In the genomic region with DNA sequence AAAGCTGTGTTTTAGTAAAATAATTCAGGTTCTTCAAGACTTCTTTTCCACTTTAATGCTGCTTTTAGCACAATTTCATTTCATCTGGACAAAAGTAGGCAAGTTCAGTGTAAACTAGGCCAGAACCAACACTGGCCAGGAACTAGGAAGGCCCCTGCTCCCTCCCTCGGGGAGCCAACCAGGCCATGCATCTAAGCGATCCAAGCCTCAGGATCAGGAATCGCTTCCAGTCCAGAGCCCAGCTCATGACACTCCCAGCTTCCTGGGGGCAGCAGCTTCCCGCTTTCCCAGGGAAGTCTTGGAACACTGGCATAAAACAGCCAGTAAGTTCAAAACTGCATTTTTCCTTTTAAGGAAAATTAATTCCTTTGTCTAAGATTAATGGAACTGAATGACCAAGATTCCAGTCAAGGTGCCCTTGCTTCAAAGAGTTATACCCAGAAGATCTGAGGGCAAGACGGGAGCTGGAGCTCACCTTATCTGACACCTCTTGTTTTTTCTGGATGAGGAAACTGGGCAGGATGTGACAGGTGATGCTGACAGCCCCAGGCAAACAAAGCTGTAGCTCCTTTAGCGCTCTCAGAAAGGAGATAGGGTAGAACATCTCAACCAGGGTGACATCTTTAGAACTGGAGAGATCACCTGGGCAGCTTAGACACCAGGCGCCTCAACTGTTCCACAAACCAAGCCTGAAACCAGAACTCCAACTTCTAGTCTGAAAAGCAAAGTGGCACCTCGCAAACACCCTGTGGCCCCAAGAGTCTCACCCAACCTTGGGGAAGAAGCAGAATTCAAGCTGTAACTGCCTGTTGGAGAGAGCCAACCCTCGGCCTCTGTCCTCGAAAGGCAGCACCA, we compare ENCODE assay signal across 8 cellular contexts.
DNase-seq lines count a peak whose midpoint lies in the region; ATAC-seq and TF ChIP-seq lines count a peak whose summit lies in the region.

No MANE protein-coding gene starts in this region.

- H3K27me3 ChIP-seq in lower lobe of right lung (ENCODE audit: low read depth) (no peaks in the 10 kb centered on the region), testis (no peaks in the 10 kb centered on the region)

- peaks cover 11% of the 10 kb centered on the region for H3K36me3 Mint-ChIP-seq in activated CD4-positive, alpha-beta T cell treated with anti-CD3 and anti-CD28 coated beads for 36 hours (ENCODE audit: low read depth)
- H3K36me3 Mint-ChIP-seq in activated B cell treated with CpG ODN at 0.5 μM for 24 hours (ENCODE audit: low read depth): peaks cover 3% of the 10 kb centered on the region

- no peak for TF ChIP-seq CTCF in activated B cell treated with CpG ODN at 0.5 μM for 24 hours (IDR thresholded peaks at IDR 0.05)
- no peak for TF ChIP-seq CTCF in lower lobe of right lung (IDR thresholded peaks at IDR 0.05)
- no peak for TF ChIP-seq CTCF in testis (IDR thresholded peaks at IDR 0.05)

- H3K4me1 Mint-ChIP-seq in activated CD4-positive, alpha-beta T cell treated with anti-CD3 and anti-CD28 coated beads for 36 hours: peaks cover 78% of the 10 kb centered on the region
- H3K4me1 Mint-ChIP-seq in activated B cell treated with CpG ODN at 0.5 μM for 24 hours: peaks cover 82% of the 10 kb centered on the region

- H3K4me3 Mint-ChIP-seq in activated CD4-positive, alpha-beta T cell treated with anti-CD3 and anti-CD28 coated beads for 36 hours: no peak overlapping the region
- no peak overlapping the region for H3K4me3 Mint-ChIP-seq in activated B cell treated with CpG ODN at 0.5 μM for 24 hours

- TF ChIP-seq POLR2A in testis (IDR thresholded peaks at IDR 0.05): no peak

- DNase-seq in activated CD4-positive, alpha-beta T cell treated with anti-CD3 and anti-CD28 coated beads for 36 hours: no peak
- no peak for DNase-seq in activated CD4-positive, alpha-beta T cell treated with anti-CD3 and anti-CD28 coated beads, Interleukin-2, amount 50 U/mL, for 48 hours
- DNase-seq in activated B cell treated with CpG ODN at 0.5 μM for 24 hours (no peak), lower lobe of right lung (no peak), testis (peak; percentile 19), NCI-H187 (lab: John Stamatoyannopoulos, UW) (no peak), NCI-H774 (lab: John Stamatoyannopoulos, UW) (no peak)

- H3K27ac ChIP-seq in lower lobe of right lung (peak overlapping the region; percentile 9), testis (peak overlapping the region; percentile 47 to 63)

- H3K27me3 Mint-ChIP-seq in activated CD4-positive, alpha-beta T cell treated with anti-CD3 and anti-CD28 coated beads for 36 hours: no peaks in the 10 kb centered on the region
- H3K27me3 Mint-ChIP-seq in activated B cell treated with CpG ODN at 0.5 μM for 24 hours: no peaks in the 10 kb centered on the region

- WGBS in testis, 2 donors: 70 to 78% methylated on average over 10 of the region's 10 CpGs

- H3K27ac Mint-ChIP-seq in activated CD4-positive, alpha-beta T cell treated with anti-CD3 and anti-CD28 coated beads for 36 hours: peak overlapping the region; percentile 38
- peak overlapping the region; percentile 81 for H3K27ac Mint-ChIP-seq in activated B cell treated with CpG ODN at 0.5 μM for 24 hours

- H3K36me3 ChIP-seq in lower lobe of right lung (no peaks in the 10 kb centered on the region), testis (ENCODE audit: low read depth, missing control alignments) (no peaks in the 10 kb centered on the region)

- CTCF ChIA-PET in activated CD4-positive, alpha-beta T cell treated with anti-CD3 and anti-CD28 coated beads for 36 hours (lab: Charles Lee): interaction anchor here (0.8 to 1.8 kb wide), 10 partner anchors 9 to 47 kb away, joined by 3 to 7 read pairs (median 3); a partner anchor contains a TSS
- CTCF ChIA-PET in activated B cell treated with CpG ODN at 0.5 μM for 24 hours (lab: Charles Lee): interaction anchor here (0.7 to 4.5 kb wide), 9 partner anchors 9 to 924 kb away, joined by 3 to 90 read pairs (median 4); a partner anchor contains a TSS

- H3K4me3 ChIP-seq in lower lobe of right lung (no peak overlapping the region), testis (no peak overlapping the region)

- no peaks in the 10 kb centered on the region for H3K9me3 Mint-ChIP-seq in activated CD4-positive, alpha-beta T cell treated with anti-CD3 and anti-CD28 coated beads for 36 hours (ENCODE audit: low read depth)
- H3K9me3 Mint-ChIP-seq in activated B cell treated with CpG ODN at 0.5 μM for 24 hours: no peaks in the 10 kb centered on the region

- H3K9me3 ChIP-seq in lower lobe of right lung: no peaks in the 10 kb centered on the region
- no peaks in the 10 kb centered on the region for H3K9me3 ChIP-seq in testis

- peaks cover 85% of the 10 kb centered on the region for H3K4me1 ChIP-seq in lower lobe of right lung
- peaks cover 41% of the 10 kb centered on the region for H3K4me1 ChIP-seq in testis

- intact Hi-C loops in activated CD4-positive, alpha-beta T cell treated with anti-CD3 and anti-CD28 coated beads for 36 hours (cut with DNase I, micrococcal nuclease): no loop called here
- intact Hi-C loops in activated B cell treated with CpG ODN at 0.5 μM for 24 hours (cut with micrococcal nuclease): no loop called here
- intact Hi-C loops in lower lobe of right lung (cut with DNase I): no loop called here
- intact Hi-C loops in testis (cut with DNase I; ENCODE audit: low total_unique reads): no loop called here

- ATAC-seq in activated CD4-positive, alpha-beta T cell treated with anti-CD3 and anti-CD28 coated beads for 36 hours: no peak
- ATAC-seq in activated B cell treated with CpG ODN at 0.5 μM for 24 hours (ENCODE audit: low read depth): no peak
- ATAC-seq in lower lobe of right lung: no peak
- ATAC-seq in HG02970 (IDR thresholded peaks at IDR 0.05; ENCODE audit: low FRiP score, unreplicated experiment): no peak

- POLR2A ChIA-PET in activated CD4-positive, alpha-beta T cell treated with anti-CD3 and anti-CD28 coated beads for 36 hours (lab: Charles Lee): interaction anchor here (1.0 to 1.9 kb wide), 2 partner anchors 10 to 14 kb away, joined by 3 to 10 read pairs; no protein-coding TSS in a partner anchor
- POLR2A ChIA-PET in activated B cell treated with CpG ODN at 0.5 μM for 24 hours (lab: Charles Lee): interaction anchor here (0.7 to 12.7 kb wide), 3 partner anchors 10 to 34 kb away, joined by 4 to 493 read pairs (median 123); a partner anchor contains a TSS
